In the genomic region with DNA sequence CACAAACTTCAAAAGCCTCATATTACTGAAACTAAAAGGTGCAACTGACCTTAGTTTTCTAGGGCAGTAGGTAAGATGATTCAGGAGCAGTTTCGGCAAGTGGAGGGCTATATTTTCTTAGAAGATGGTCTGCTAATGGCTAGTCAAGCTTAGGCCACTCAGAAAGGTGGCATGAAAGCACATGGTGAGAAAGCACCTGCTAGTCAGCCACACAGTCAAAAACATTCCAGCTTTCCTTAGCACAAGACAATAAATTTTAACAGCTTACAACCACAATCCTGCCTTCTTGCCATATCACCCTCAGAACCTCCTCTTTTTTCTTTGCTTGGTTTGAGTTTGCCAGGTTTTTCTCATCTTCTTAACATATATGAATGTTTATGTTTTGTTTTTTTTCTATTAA, we compare ENCODE assay signal across 1 cellular context.
TF ChIP-seq lines count a peak whose summit lies in the region.

No MANE protein-coding gene starts in this region.

TF ChIP-seq in liver, 16 proteins besides CTCF, POLR2A, EP300 and RAD21 (continued from another document):
- TF ChIP-seq ZBTB33 (IDR thresholded peaks at IDR 0.05) (no peak), FOXA2 (IDR thresholded peaks at IDR 0.05) (no peak), HNF4G (IDR thresholded peaks at IDR 0.05) (no peak), MAX (IDR thresholded peaks at IDR 0.05) (no peak), YY1 (IDR thresholded peaks at IDR 0.05) (no peak), SP1 (IDR thresholded peaks at IDR 0.05) (no peak), TAF1 (conservative IDR thresholded peaks at IDR 0.05) (no peak), REST (IDR thresholded peaks at IDR 0.05) (no peak)
